Comparison of ENCODE assay signal across 7 cellular contexts in genomic region chr15:80152896-80153876, GRCh38. TPM values are rescaled to one million over a fixed set of nuclear protein-coding genes. Genes with fewer than 3 reads are reported as not detected.
DNase-seq lines count a peak whose midpoint lies in the region; ATAC-seq and TF ChIP-seq lines count a peak whose summit lies in the region.

FAH (plus strand) TSS chr15:80152999; CDS start chr15:80153055, 56 bp downstream.

- peak within 1 kb of the TSS; percentile 97 for H3K27ac Mint-ChIP-seq in activated CD4-positive, alpha-beta T cell treated with anti-CD3 and anti-CD28 coated beads, Interleukin-2, amount 10 ng/mL, durations not matched to agents 24 days and 14 days

- peak within 1 kb of the TSS; percentile 89 for H2AFZ ChIP-seq in MM.1S (ENCODE audit: low read length)

- H3K4me1 ChIP-seq in MM.1S (ENCODE audit: low read length) (peaks cover 9% of the 10 kb centered on the region), endocrine pancreas (ENCODE audit: control insufficient read depth, insufficient read depth, low read length) (no peaks in the 10 kb centered on the region)

- ATAC-seq in stimulated activated naive CD8-positive, alpha-beta T cell treated with anti-CD3 and anti-CD28 coated beads, Interleukin-15, Interleukin-2, amounts not matched to agents 100 U/mL and 50 U/mL, for 24 hours, result peak; percentile 38

- H3K4me2 ChIP-seq in MM.1S (ENCODE audit: low read depth, low read length), result peak within 1 kb of the TSS; percentile 89

- H3K27me3 ChIP-seq in H7 (ENCODE audit: control insufficient read depth, insufficient read depth, low read length) (peaks cover 2% of the 10 kb centered on the region), MM.1S (replicated peaks; ENCODE audit: insufficient read depth, low read length) (no peaks in the 10 kb centered on the region), endocrine pancreas (ENCODE audit: control insufficient read depth, insufficient read depth, low read length) (no peaks in the 10 kb centered on the region)

- H3K9me3 Mint-ChIP-seq in activated CD4-positive, alpha-beta T cell treated with anti-CD3 and anti-CD28 coated beads, Interleukin-2, amount 10 ng/mL, durations not matched to agents 24 days and 14 days, result no peaks in the 10 kb centered on the region

- no peaks in the 10 kb centered on the region for H4K20me1 ChIP-seq in MM.1S (ENCODE audit: insufficient read depth, low read length)

- H3K79me2 ChIP-seq in MM.1S (ENCODE audit: low read length), result peaks cover 20% of the 10 kb centered on the region

- H3K36me3 ChIP-seq in H7 (replicated peaks; ENCODE audit: control insufficient read depth, insufficient read depth, low read length), result no peaks in the 10 kb centered on the region; the same call in 1 of the 2 replicates
- H3K36me3 ChIP-seq in MM.1S (replicated peaks; ENCODE audit: insufficient read depth, low read length), result no peaks in the 10 kb centered on the region
- no peaks in the 10 kb centered on the region for H3K36me3 ChIP-seq in endocrine pancreas (ENCODE audit: control insufficient read depth, insufficient read depth, low read length)

- intact Hi-C loops in activated CD4-positive, alpha-beta T cell treated with anti-CD3 and anti-CD28 coated beads, Interleukin-2, amount 10 ng/mL, durations not matched to agents 24 days and 14 days (cut with micrococcal nuclease), result loop anchor here (1.0 to 10.0 kb wide), 5 partner anchors 20 to 258 kb away; partner anchors contain the start of genes BCL2A1, MTHFS and ZFAND6

- H3K4me1 Mint-ChIP-seq in activated CD4-positive, alpha-beta T cell treated with anti-CD3 and anti-CD28 coated beads, Interleukin-2, amount 10 ng/mL, durations not matched to agents 24 days and 14 days, result peaks cover 33% of the 10 kb centered on the region

- no peaks in the 10 kb centered on the region for H3K9me2 ChIP-seq in MM.1S (replicated peaks; ENCODE audit: insufficient read depth, low read length)

- peaks cover 26% of the 10 kb centered on the region for H3K36me3 Mint-ChIP-seq in activated CD4-positive, alpha-beta T cell treated with anti-CD3 and anti-CD28 coated beads, Interleukin-2, amount 10 ng/mL, durations not matched to agents 24 days and 14 days (ENCODE audit: low read depth)

- peaks cover 5% of the 10 kb centered on the region for H3K27me3 Mint-ChIP-seq in activated CD4-positive, alpha-beta T cell treated with anti-CD3 and anti-CD28 coated beads, Interleukin-2, amount 10 ng/mL, durations not matched to agents 24 days and 14 days

- H3K4me3 ChIP-seq in GM12865 (ENCODE audit: low read depth, low read length) (peak within 1 kb of the TSS; percentile 80), H7 (ENCODE audit: insufficient read depth, low read depth, low read length) (peak within 1 kb of the TSS; percentile 64), MM.1S (ENCODE audit: low read length) (peak within 1 kb of the TSS; percentile 90), endocrine pancreas (ENCODE audit: control insufficient read depth, insufficient read depth, low read length) (peak within 1 kb of the TSS; percentile 60)

- peak within 1 kb of the TSS; percentile 64 for H3K27ac ChIP-seq in MM.1S (ENCODE audit: low read length)

- H3K9me3 ChIP-seq in MM.1S (replicated peaks; ENCODE audit: insufficient read depth, low read length), result no peaks in the 10 kb centered on the region
- H3K9me3 ChIP-seq in endocrine pancreas (ENCODE audit: control insufficient read depth, low read length), result no peaks in the 10 kb centered on the region

- TF ChIP-seq CTCF in GM12865 (IDR thresholded peaks at IDR 0.05; ENCODE audit: insufficient read depth, low read depth, low read length, missing control alignments) (no peak), MM.1S (IDR thresholded peaks at IDR 0.05; ENCODE audit: low read length) (no peak)

- H3F3A ChIP-seq in MM.1S (ENCODE audit: insufficient read depth, low read length), result peaks cover 7% of the 10 kb centered on the region; the same call in 1 of the 2 replicates

- H3K9ac ChIP-seq in MM.1S (ENCODE audit: low read length) (peak within 1 kb of the TSS; percentile 77), endocrine pancreas (ENCODE audit: control insufficient read depth, insufficient read depth, low read length) (peak within 1 kb of the TSS; percentile 65)

- peak; percentile 73 for DNase-seq in GM12865 (ENCODE audit: low read depth)
- DNase-seq in H7, result no peak
- DNase-seq in MM.1S, result peak; percentile 72
- peak; percentile 87 for DNase-seq in activated CD4-positive, alpha-beta T cell treated with anti-CD3 and anti-CD28 coated beads, Interleukin-2, amount 10 ng/mL, durations not matched to agents 24 days and 14 days
- peak; percentile 89 for DNase-seq in mesenteric fat pad (ENCODE audit: low spot score)
- DNase-seq in stimulated activated naive CD8-positive, alpha-beta T cell treated with anti-CD3 and anti-CD28 coated beads, Interleukin-15, Interleukin-2, amounts not matched to agents 100 U/mL and 50 U/mL, for 24 hours, result peak; percentile 56

- peak within 1 kb of the TSS; percentile 97 for H3K4me3 Mint-ChIP-seq in activated CD4-positive, alpha-beta T cell treated with anti-CD3 and anti-CD28 coated beads, Interleukin-2, amount 10 ng/mL, durations not matched to agents 24 days and 14 days

RNA-seq across cellular contexts. Expression of gene FAH, which starts in this region (rescaled TPM):
- total RNA-seq in H7 (2014; rRNA removed; shearing (Covaris generic)), result 17.6 and 21.4 TPM in 2 replicates
- 81.7 and 90.5 TPM in 2 replicates for total RNA-seq in activated CD4-positive, alpha-beta T cell treated with anti-CD3 and anti-CD28 coated beads, Interleukin-2, amount 10 ng/mL, durations not matched to agents 24 days and 14 days
- total RNA-seq in mesenteric fat pad, result 147 TPM
